Comparison of ENCODE assay signal across 16 cellular contexts in genomic region chr4:152281822-152282221, GRCh38.
DNase-seq lines count a peak whose midpoint lies in the region; ATAC-seq and TF ChIP-seq lines count a peak whose summit lies in the region.
"Had no signal": no experiment of that assay in that cellular context is flagged by ENCODE, and none has a peak within 500 bp of the region (broad histone marks: within the 10 kb centered on the region; RNA-seq: fewer than 3 reads in every experiment).

No MANE protein-coding gene starts in this region.

- H3K4me1 Mint-ChIP-seq in activated CD8-positive, alpha-beta T cell treated with anti-CD3 and anti-CD28 coated beads, Interleukin-2, amount 10 ng/mL, durations not matched to agents 7 days and 5 days (ENCODE audit: low read depth) = peaks cover 7% of the 10 kb centered on the region
- H3K4me1 Mint-ChIP-seq in activated CD8-positive, alpha-beta T cell treated with anti-CD3 and anti-CD28 coated beads for 36 hours (ENCODE audit: low read depth) = peaks cover 16% of the 10 kb centered on the region
- peaks cover 19% of the 10 kb centered on the region for H3K4me1 Mint-ChIP-seq in activated T-helper 2 cell treated with anti-CD3 and anti-CD28 coated beads, Interferon-gamma antibody, Interleukin-2, Interleukin-4, amounts not matched to agents 10 μg/mL and 5 μg/mL and 100 μg/mL, durations not matched to agents 14 hours and 24 hours and 36 hours (ENCODE audit: low read depth)

- H3K36me3 ChIP-seq in BLaER1 = no peaks in the 10 kb centered on the region
- H3K36me3 ChIP-seq in Loucy (ENCODE audit: insufficient read depth, low read length) = no peaks in the 10 kb centered on the region
- H3K36me3 ChIP-seq: BLaER1 treated with 17β-estradiol and CSF1 and Interleukin-3, amounts not matched to agents 10 nM and 100 nM had no signal

- H3K4me2 ChIP-seq in BLaER1 (peak overlapping the region; percentile 20; the same call in 1 of the 2 replicates), Loucy (ENCODE audit: low read depth, low read length, poor library complexity, severe bottlenecking) (peak overlapping the region; percentile 45)

- no peak for DNase-seq in activated CD8-positive, alpha-beta T cell treated with anti-CD3 and anti-CD28 coated beads, Interleukin-2, amount 10 ng/mL, durations not matched to agents 7 days and 5 days
- DNase-seq in activated CD8-positive, alpha-beta T cell treated with anti-CD3 and anti-CD28 coated beads for 36 hours = no peak
- no peak for DNase-seq in activated T-helper 2 cell treated with anti-CD3 and anti-CD28 coated beads, Interferon-gamma antibody, Interleukin-2, Interleukin-4, amounts not matched to agents 10 μg/mL and 5 μg/mL and 100 μg/mL, durations not matched to agents 14 hours and 24 hours and 36 hours (ENCODE audit: low spot score)
- DNase-seq in NCI-H82 treated with DMSO at 0.1 percent for 48 hours (lab: John Stamatoyannopoulos, UW; ENCODE audit: unreplicated experiment) (no peak), NCI-H1092 treated with DMSO at 0.1 percent for 48 hours (lab: John Stamatoyannopoulos, UW) (no peak), nucleus accumbens (lab: John Stamatoyannopoulos, UW) (no peak)
- DNase-seq: Caco-2, EL, NCI-H1417 treated with DMSO at 0.1 percent for 48 hours, NCI-H1930, NCI-H748 treated with DMSO at 0.1 percent for 48 hours, PC-3 had no signal

- peaks cover 10% of the 10 kb centered on the region for H3K4me1 ChIP-seq in BLaER1
- peaks cover 34% of the 10 kb centered on the region for H3K4me1 ChIP-seq in Loucy (ENCODE audit: insufficient read depth, low read length, poor library complexity, severe bottlenecking)

- POLR2A ChIA-PET in activated CD8-positive, alpha-beta T cell treated with anti-CD3 and anti-CD28 coated beads, Interleukin-2, amount 10 ng/mL, durations not matched to agents 7 days and 5 days (lab: Charles Lee) = no interaction called here
- POLR2A ChIA-PET in activated CD8-positive, alpha-beta T cell treated with anti-CD3 and anti-CD28 coated beads for 36 hours (lab: Charles Lee) = no interaction called here

- H3K27me3 Mint-ChIP-seq in activated CD8-positive, alpha-beta T cell treated with anti-CD3 and anti-CD28 coated beads, Interleukin-2, amount 10 ng/mL, durations not matched to agents 7 days and 5 days (ENCODE audit: low read depth) = no peaks in the 10 kb centered on the region
- no peaks in the 10 kb centered on the region for H3K27me3 Mint-ChIP-seq in activated CD8-positive, alpha-beta T cell treated with anti-CD3 and anti-CD28 coated beads for 36 hours
- no peaks in the 10 kb centered on the region for H3K27me3 Mint-ChIP-seq in activated T-helper 2 cell treated with anti-CD3 and anti-CD28 coated beads, Interferon-gamma antibody, Interleukin-2, Interleukin-4, amounts not matched to agents 10 μg/mL and 5 μg/mL and 100 μg/mL, durations not matched to agents 14 hours and 24 hours and 36 hours (ENCODE audit: low read depth)

- no peak overlapping the region for H3K4me3 Mint-ChIP-seq in activated CD8-positive, alpha-beta T cell treated with anti-CD3 and anti-CD28 coated beads, Interleukin-2, amount 10 ng/mL, durations not matched to agents 7 days and 5 days
- H3K4me3 Mint-ChIP-seq in activated CD8-positive, alpha-beta T cell treated with anti-CD3 and anti-CD28 coated beads for 36 hours = no peak overlapping the region
- H3K4me3 Mint-ChIP-seq in activated T-helper 2 cell treated with anti-CD3 and anti-CD28 coated beads, Interferon-gamma antibody, Interleukin-2, Interleukin-4, amounts not matched to agents 10 μg/mL and 5 μg/mL and 100 μg/mL, durations not matched to agents 14 hours and 24 hours and 36 hours (ENCODE audit: low read depth) = no peak overlapping the region

- H3K9ac ChIP-seq in BLaER1 = no peak overlapping the region
- no peak overlapping the region for H3K9ac ChIP-seq in Loucy (ENCODE audit: low read depth, low read length, poor library complexity, severe bottlenecking)
- H3K9ac ChIP-seq: BLaER1 treated with 17β-estradiol and CSF1 and Interleukin-3, amounts not matched to agents 10 nM and 100 nM had no signal

- TF ChIP-seq CTCF in activated CD8-positive, alpha-beta T cell treated with anti-CD3 and anti-CD28 coated beads for 36 hours (IDR thresholded peaks at IDR 0.05) = no peak
- TF ChIP-seq CTCF in Loucy (conservative IDR thresholded peaks at IDR 0.05; ENCODE audit: low read length) = no peak

- H3K27me3 ChIP-seq in BLaER1 (no peaks in the 10 kb centered on the region), Loucy (ENCODE audit: insufficient read depth, low read length, poor library complexity, severe bottlenecking) (no peaks in the 10 kb centered on the region)
- H3K27me3 ChIP-seq: BLaER1 treated with 17β-estradiol and CSF1 and Interleukin-3, amounts not matched to agents 10 nM and 100 nM had no signal

- peak overlapping the region; percentile 3 for H3K27ac Mint-ChIP-seq in activated CD8-positive, alpha-beta T cell treated with anti-CD3 and anti-CD28 coated beads, Interleukin-2, amount 10 ng/mL, durations not matched to agents 7 days and 5 days
- H3K27ac Mint-ChIP-seq in activated CD8-positive, alpha-beta T cell treated with anti-CD3 and anti-CD28 coated beads for 36 hours = no peak overlapping the region
- H3K27ac Mint-ChIP-seq in activated T-helper 2 cell treated with anti-CD3 and anti-CD28 coated beads, Interferon-gamma antibody, Interleukin-2, Interleukin-4, amounts not matched to agents 10 μg/mL and 5 μg/mL and 100 μg/mL, durations not matched to agents 14 hours and 24 hours and 36 hours = peak overlapping the region; percentile 61

- H3K9me3 ChIP-seq in BLaER1 = peaks cover 6% of the 10 kb centered on the region; the same call in 1 of the 2 replicates
- H3K9me3 ChIP-seq in Loucy (ENCODE audit: insufficient read depth, low read depth, low read length) = no peaks in the 10 kb centered on the region
- H3K9me3 ChIP-seq: Caco-2 had no signal

- intact Hi-C loops in activated CD8-positive, alpha-beta T cell treated with anti-CD3 and anti-CD28 coated beads for 36 hours (cut with micrococcal nuclease) = no loop called here
- intact Hi-C loops in activated T-helper 2 cell treated with anti-CD3 and anti-CD28 coated beads, Interferon-gamma antibody, Interleukin-2, Interleukin-4, amounts not matched to agents 10 μg/mL and 5 μg/mL and 100 μg/mL, durations not matched to agents 14 hours and 24 hours and 36 hours (cut with micrococcal nuclease) = no loop called here

- H3K4me3 ChIP-seq in BLaER1 (no peak overlapping the region), Loucy (ENCODE audit: low read length, poor library complexity, severe bottlenecking) (peak overlapping the region; percentile 3)
- H3K4me3 ChIP-seq: BLaER1 treated with 17β-estradiol and CSF1 and Interleukin-3, amounts not matched to agents 10 nM and 100 nM had no signal

- peak overlapping the region; percentile 48 for H2AFZ ChIP-seq in Loucy (ENCODE audit: low read length)

- H3K9me2 ChIP-seq in Loucy (replicated peaks; ENCODE audit: low read depth, low read length) = no peaks in the 10 kb centered on the region

- ATAC-seq in activated CD8-positive, alpha-beta T cell treated with anti-CD3 and anti-CD28 coated beads, Interleukin-2, amount 10 ng/mL, durations not matched to agents 7 days and 5 days = no peak
- ATAC-seq in activated CD8-positive, alpha-beta T cell treated with anti-CD3 and anti-CD28 coated beads for 36 hours = no peak
- ATAC-seq: PC-3 had no signal

- no peaks in the 10 kb centered on the region for H4K20me1 ChIP-seq in BLaER1
- H4K20me1 ChIP-seq in Loucy (ENCODE audit: insufficient read depth, low read length, poor library complexity, severe bottlenecking) = no peaks in the 10 kb centered on the region
- H4K20me1 ChIP-seq: BLaER1 treated with 17β-estradiol and CSF1 and Interleukin-3, amounts not matched to agents 10 nM and 100 nM had no signal

- H3K9me3 Mint-ChIP-seq in activated CD8-positive, alpha-beta T cell treated with anti-CD3 and anti-CD28 coated beads, Interleukin-2, amount 10 ng/mL, durations not matched to agents 7 days and 5 days (ENCODE audit: insufficient read depth) = no peaks in the 10 kb centered on the region
- peaks cover 1% of the 10 kb centered on the region for H3K9me3 Mint-ChIP-seq in activated CD8-positive, alpha-beta T cell treated with anti-CD3 and anti-CD28 coated beads for 36 hours
- no peaks in the 10 kb centered on the region for H3K9me3 Mint-ChIP-seq in activated T-helper 2 cell treated with anti-CD3 and anti-CD28 coated beads, Interferon-gamma antibody, Interleukin-2, Interleukin-4, amounts not matched to agents 10 μg/mL and 5 μg/mL and 100 μg/mL, durations not matched to agents 14 hours and 24 hours and 36 hours

- no peak overlapping the region; the same call in 1 of the 2 replicates for H3K27ac ChIP-seq in BLaER1
- H3K27ac ChIP-seq: BLaER1 treated with 17β-estradiol and CSF1 and Interleukin-3, amounts not matched to agents 10 nM and 100 nM; RWPE1 had no signal

- no peaks in the 10 kb centered on the region for H3K36me3 Mint-ChIP-seq in activated CD8-positive, alpha-beta T cell treated with anti-CD3 and anti-CD28 coated beads, Interleukin-2, amount 10 ng/mL, durations not matched to agents 7 days and 5 days (ENCODE audit: low read depth)
- no peaks in the 10 kb centered on the region for H3K36me3 Mint-ChIP-seq in activated CD8-positive, alpha-beta T cell treated with anti-CD3 and anti-CD28 coated beads for 36 hours (ENCODE audit: low read depth)
- H3K36me3 Mint-ChIP-seq in activated T-helper 2 cell treated with anti-CD3 and anti-CD28 coated beads, Interferon-gamma antibody, Interleukin-2, Interleukin-4, amounts not matched to agents 10 μg/mL and 5 μg/mL and 100 μg/mL, durations not matched to agents 14 hours and 24 hours and 36 hours (ENCODE audit: low read depth) = no peaks in the 10 kb centered on the region

- no peaks in the 10 kb centered on the region for H3F3A ChIP-seq in Loucy (ENCODE audit: low read depth)

- no peaks in the 10 kb centered on the region for H3K79me2 ChIP-seq in Loucy (ENCODE audit: insufficient read depth, low read length)

- CTCF ChIA-PET in activated CD8-positive, alpha-beta T cell treated with anti-CD3 and anti-CD28 coated beads, Interleukin-2, amount 10 ng/mL, durations not matched to agents 7 days and 5 days (lab: Charles Lee) = no interaction called here
- CTCF ChIA-PET in activated CD8-positive, alpha-beta T cell treated with anti-CD3 and anti-CD28 coated beads for 36 hours (lab: Charles Lee) = interaction anchor here (0.6 kb wide), 1 partner anchor 25 kb away, joined by 3 read pairs; no protein-coding TSS in a partner anchor
